ENCODE assay signal across 30 cellular contexts in the genomic region with DNA sequence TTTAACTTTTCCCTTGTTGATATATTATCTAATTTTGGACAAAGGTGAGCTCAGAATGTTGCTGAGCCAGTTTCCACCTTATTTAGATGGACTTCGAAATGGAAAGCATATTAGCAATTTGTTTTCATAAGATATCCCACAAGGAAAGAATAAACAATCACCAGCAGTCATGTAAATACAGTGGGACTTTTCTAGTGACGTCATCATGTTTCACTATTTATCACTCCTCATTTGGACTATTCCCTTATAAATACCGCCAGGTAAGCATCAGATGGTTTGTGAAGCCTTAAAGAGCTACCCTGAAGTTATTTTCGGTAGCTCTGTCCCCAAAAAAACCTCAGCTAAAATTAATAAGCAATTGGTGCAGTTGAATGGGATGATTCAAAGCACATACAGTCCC.
"Had no signal": no experiment of that assay in that cellular context is flagged by ENCODE, and none has a peak within 500 bp of the region (broad histone marks: within the 10 kb centered on the region; RNA-seq: fewer than 3 reads in every experiment).

No MANE protein-coding gene starts in this region.

- H3K27ac ChIP-seq: brain microvascular endothelial cell, coronary artery, dorsolateral prefrontal cortex, heart left ventricle had no signal

- H3K27me3 ChIP-seq: brain microvascular endothelial cell, dorsolateral prefrontal cortex had no signal

- H3K36me3 ChIP-seq: brain microvascular endothelial cell, heart left ventricle had no signal

- H3K4me1 ChIP-seq: heart left ventricle had no signal

- H3K9me3 Mint-ChIP-seq: activated CD4-positive, alpha-beta T cell treated with anti-CD3 and anti-CD28 coated beads, Interleukin-2, amount 10 ng/mL, durations not matched to agents 7 days and 5 days had no signal

- H3K4me3 ChIP-seq: coronary artery, dorsolateral prefrontal cortex, heart left ventricle had no signal

- H3K4me3 Mint-ChIP-seq: activated CD4-positive, alpha-beta memory T cell treated with anti-CD3 and anti-CD28 coated beads, Interleukin-2, amount 10 ng/mL, durations not matched to agents 7 days and 5 days; activated CD4-positive, alpha-beta T cell treated with anti-CD3 and anti-CD28 coated beads, Interleukin-2, amount 10 ng/mL, durations not matched to agents 7 days and 5 days; activated naive CD8-positive, alpha-beta T cell; activated T-cell treated with anti-CD3 and anti-CD28 coated beads, Interleukin-2, amount 50 U/mL, for 24 hours; activated T-cell treated with anti-CD3 and anti-CD28 coated beads, Interleukin-2, amount 50 U/mL, for 72 hours; central memory CD8-positive, alpha-beta T cell; dendritic cell treated with granulocyte-macrophage colony-stimulating factor and Interleukin-4, amounts not matched to agents 40 ng/mL and 50 ng/mL, for 4 days; endodermal cell; WTC11 had no signal

- DNase-seq: activated CD4-positive, alpha-beta memory T cell treated with anti-CD3 and anti-CD28 coated beads, Interleukin-2, amount 10 ng/mL, durations not matched to agents 7 days and 5 days; activated CD4-positive, alpha-beta T cell treated with anti-CD3 and anti-CD28 coated beads for 1 hour; activated CD4-positive, alpha-beta T cell treated with anti-CD3 and anti-CD28 coated beads for 4 hours; activated CD4-positive, alpha-beta T cell treated with anti-CD3 and anti-CD28 coated beads, Interleukin-2, amount 10 ng/mL, durations not matched to agents 7 days and 5 days; activated CD4-positive, alpha-beta T cell treated with anti-CD3 and anti-CD28 coated beads, Interleukin-2, amount 50 U/mL, for 4 hours; activated CD8-positive, alpha-beta memory T cell treated with anti-CD3 and anti-CD28 coated beads, Interleukin-2, amount 50 U/mL, for 48 hours; activated gamma-delta T cell; activated naive CD4-positive, alpha-beta T cell; activated naive CD4-positive, alpha-beta T cell treated with anti-CD3 and anti-CD28 coated beads, Interleukin-2, amount 50 U/mL, for 16 hours; activated T-cell treated with anti-CD3 and anti-CD28 coated beads for 4 hours; activated T-cell treated with anti-CD3 and anti-CD28 coated beads, Interleukin-2, amount 50 U/mL, for 24 hours; activated T-cell treated with anti-CD3 and anti-CD28 coated beads, Interleukin-2, amount 50 U/mL, for 72 hours; amniotic stem cell; anterior cingulate cortex; brain microvascular endothelial cell; dorsolateral prefrontal cortex; effector memory CD4-positive, alpha-beta T cell; endodermal cell; foreskin fibroblast; glutamatergic neuron; heart left ventricle; T-helper 2 cell had no signal

- FAIRE-seq: astrocyte, bronchial epithelial cell had no signal

- H3K27me3 Mint-ChIP-seq: activated CD4-positive, alpha-beta memory T cell treated with anti-CD3 and anti-CD28 coated beads, Interleukin-2, amount 10 ng/mL, durations not matched to agents 7 days and 5 days; activated CD4-positive, alpha-beta T cell treated with anti-CD3 and anti-CD28 coated beads, Interleukin-2, amount 10 ng/mL, durations not matched to agents 7 days and 5 days; activated T-cell treated with anti-CD3 and anti-CD28 coated beads, Interleukin-2, amount 50 U/mL, for 24 hours; dendritic cell treated with granulocyte-macrophage colony-stimulating factor and Interleukin-4, amounts not matched to agents 40 ng/mL and 50 ng/mL, for 4 days had no signal

- H3K27ac Mint-ChIP-seq: activated CD4-positive, alpha-beta memory T cell treated with anti-CD3 and anti-CD28 coated beads, Interleukin-2, amount 10 ng/mL, durations not matched to agents 7 days and 5 days; activated CD4-positive, alpha-beta T cell treated with anti-CD3 and anti-CD28 coated beads, Interleukin-2, amount 10 ng/mL, durations not matched to agents 7 days and 5 days; activated naive CD8-positive, alpha-beta T cell; activated T-cell treated with anti-CD3 and anti-CD28 coated beads, Interleukin-2, amount 50 U/mL, for 24 hours; activated T-cell treated with anti-CD3 and anti-CD28 coated beads, Interleukin-2, amount 50 U/mL, for 72 hours; dendritic cell treated with granulocyte-macrophage colony-stimulating factor and Interleukin-4, amounts not matched to agents 40 ng/mL and 50 ng/mL, for 4 days; endodermal cell; WTC11 had no signal

- ATAC-seq: activated T-cell treated with anti-CD3 and anti-CD28 coated beads, Interleukin-2, amount 50 U/mL, for 72 hours; esophagus mucosa; heart left ventricle; WTC11 had no signal

- H3K36me3 Mint-ChIP-seq: activated naive CD8-positive, alpha-beta T cell had no signal

- H3K4me1 Mint-ChIP-seq: activated CD4-positive, alpha-beta memory T cell treated with anti-CD3 and anti-CD28 coated beads, Interleukin-2, amount 10 ng/mL, durations not matched to agents 7 days and 5 days; activated CD4-positive, alpha-beta T cell treated with anti-CD3 and anti-CD28 coated beads, Interleukin-2, amount 10 ng/mL, durations not matched to agents 7 days and 5 days; central memory CD8-positive, alpha-beta T cell had no signal
